1 cellular context compared by ENCODE assay signal in the genomic region with DNA sequence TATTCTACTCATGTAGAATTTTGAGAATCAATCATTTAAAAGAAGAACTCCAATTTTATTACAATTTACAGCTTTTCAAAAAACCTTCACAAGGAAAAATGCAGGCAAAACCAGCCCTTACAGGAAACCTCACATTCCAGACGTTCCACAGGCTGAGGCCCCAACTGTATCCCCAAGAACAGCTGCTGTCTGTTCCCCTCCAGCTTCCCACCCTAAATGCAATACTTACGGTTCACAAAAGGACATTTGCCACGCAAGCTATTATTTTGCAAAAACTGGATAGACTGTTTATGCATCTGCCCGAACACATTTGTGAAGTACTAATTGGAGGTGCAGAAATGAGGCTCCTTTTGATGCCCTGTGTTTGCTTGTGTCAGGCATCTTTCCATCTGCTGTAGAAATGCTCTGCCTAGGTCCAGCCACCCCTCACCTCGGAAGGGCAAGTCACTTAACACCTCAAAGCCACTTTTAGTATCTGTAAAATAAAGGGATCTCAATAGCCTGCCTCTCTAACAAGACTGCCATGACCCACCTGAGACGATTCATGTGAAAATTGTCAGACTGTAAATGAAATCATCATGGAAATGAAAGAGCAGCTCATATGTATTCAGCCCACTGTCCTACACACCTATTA.
TF ChIP-seq lines count a peak whose summit lies in the region.

No MANE protein-coding gene starts in this region.

TF ChIP-seq in IMR-90, 13 proteins besides CTCF, POLR2A, EP300 and RAD21:
- TF ChIP-seq FOS (IDR thresholded peaks at IDR 0.05; ENCODE audit: low read depth, low read length): no peak
- no peak for TF ChIP-seq MAZ (IDR thresholded peaks at IDR 0.05; ENCODE audit: borderline replicate concordance, low read depth, low read length)
- TF ChIP-seq RFX5 (IDR thresholded peaks at IDR 0.05; ENCODE audit: low read depth, low read length): no peak
- TF ChIP-seq MAFK (IDR thresholded peaks at IDR 0.05; ENCODE audit: low read depth, low read length): no peak
- TF ChIP-seq NFE2L2 (IDR thresholded peaks at IDR 0.05; ENCODE audit: low read depth, low read length): no peak
- TF ChIP-seq CHD1 (IDR thresholded peaks at IDR 0.05; ENCODE audit: low read depth, low read length): no peak
